ENCODE assay signal across 8 cellular contexts in genomic region chr6:1624071-1624847, GRCh38. TPM values are rescaled to one million over a fixed set of nuclear protein-coding genes. Genes with fewer than 3 reads are reported as not detected.
DNase-seq lines count a peak whose midpoint lies in the region; ATAC-seq and TF ChIP-seq lines count a peak whose summit lies in the region.

No MANE protein-coding gene starts in this region.

- no peak overlapping the region for H4K8ac ChIP-seq in mesendoderm (ENCODE audit: low read depth, low read length)

- H3K4me2 ChIP-seq in mesendoderm (ENCODE audit: low read length), result peak overlapping the region; percentile 52

- no peak overlapping the region for H3K27ac Mint-ChIP-seq in dendritic cell treated with granulocyte-macrophage colony-stimulating factor and Interleukin-4, amounts not matched to agents 40 ng/mL and 50 ng/mL, for 4 days

- peak overlapping the region; percentile 50 for H3K56ac ChIP-seq in mesendoderm (ENCODE audit: low read length)

- H3K36me3 ChIP-seq in A673 (ENCODE audit: insufficient read depth, low read length, poor library complexity, severe bottlenecking), result no peaks in the 10 kb centered on the region
- no peaks in the 10 kb centered on the region for H3K36me3 ChIP-seq in mesendoderm (ENCODE audit: control insufficient read depth, insufficient read depth, low read length)

- H3K36me3 Mint-ChIP-seq in dendritic cell treated with granulocyte-macrophage colony-stimulating factor and Interleukin-4, amounts not matched to agents 40 ng/mL and 50 ng/mL, for 4 days (ENCODE audit: low read depth), result no peaks in the 10 kb centered on the region

- no peak overlapping the region for H3K23ac ChIP-seq in mesendoderm (ENCODE audit: low read length)

- H3K79me2 ChIP-seq in mesendoderm (ENCODE audit: control insufficient read depth, insufficient read depth, low read length), result no peaks in the 10 kb centered on the region

- peak overlapping the region; percentile 28 for H3K9ac ChIP-seq in mesendoderm (ENCODE audit: low read length)

- H3K4me1 ChIP-seq in A673 (ENCODE audit: insufficient read depth, low read length, poor library complexity, severe bottlenecking) (peaks cover 14% of the 10 kb centered on the region), mesendoderm (ENCODE audit: control insufficient read depth, low read depth, low read length) (peaks cover 5% of the 10 kb centered on the region)

- H3K9me3 ChIP-seq in A673 (ENCODE audit: low read depth, low read length, poor library complexity, severe bottlenecking), result no peaks in the 10 kb centered on the region

- peak; percentile 79 for ATAC-seq in HG02610 (IDR thresholded peaks at IDR 0.05; ENCODE audit: unreplicated experiment)

- H3K4me3 ChIP-seq in A673 (ENCODE audit: low read depth, low read length, poor library complexity, severe bottlenecking), result peak overlapping the region; percentile 54
- no peak overlapping the region for H3K4me3 ChIP-seq in mesendoderm (ENCODE audit: low read length)

- no peak overlapping the region for H3K4ac ChIP-seq in mesendoderm (ENCODE audit: low read depth, low read length)

- BruUV-seq in A673 (replicated peaks; lab: Mats Ljungman, UMichigan), result no TSS peak

- no peak overlapping the region for H4K5ac ChIP-seq in mesendoderm (ENCODE audit: low read length)

- no peak overlapping the region for H2BK120ac ChIP-seq in mesendoderm (ENCODE audit: low read depth, low read length)

- WGBS in mesendoderm (ENCODE audit: extremely low coverage, insufficient coverage, low lambda C conversion rate), result no CpG with 5 or more reads among the region's 65 CpGs

- intact Hi-C loops in A673 (cut with micrococcal nuclease; ENCODE audit: unreplicated experiment), result no loop called here
- intact Hi-C loops in dendritic cell treated with granulocyte-macrophage colony-stimulating factor and Interleukin-4, amounts not matched to agents 40 ng/mL and 50 ng/mL, for 4 days (cut with micrococcal nuclease), result no loop called here

- H3K27me3 ChIP-seq in A673 (replicated peaks; ENCODE audit: insufficient read depth, low read depth, low read length, poor library complexity) (peaks cover 63% of the 10 kb centered on the region), mesendoderm (ENCODE audit: insufficient read depth, low read length, poor library complexity) (peaks cover 64% of the 10 kb centered on the region)

- DNase-seq in A673 (ENCODE audit: low spot score) (peak; percentile 45), mesendoderm (peak; percentile 30), ureter (ENCODE audit: low spot score) (no peak), C1 segment of cervical spinal cord (lab: John Stamatoyannopoulos, UW) (no peak), EL (no peak), SIG-M5 treated with dmso at 0.1 percent for 504 hours (lab: John Stamatoyannopoulos, UW; ENCODE audit: unreplicated experiment) (no peak)

- peak overlapping the region; percentile 36 for H3K18ac ChIP-seq in mesendoderm (ENCODE audit: low read length)

- H2BK5ac ChIP-seq in mesendoderm (ENCODE audit: low read length), result no peak overlapping the region

- no peaks in the 10 kb centered on the region for H3K9me3 Mint-ChIP-seq in dendritic cell treated with granulocyte-macrophage colony-stimulating factor and Interleukin-4, amounts not matched to agents 40 ng/mL and 50 ng/mL, for 4 days

- peak overlapping the region; percentile 78 for H3K4me3 Mint-ChIP-seq in dendritic cell treated with granulocyte-macrophage colony-stimulating factor and Interleukin-4, amounts not matched to agents 40 ng/mL and 50 ng/mL, for 4 days

- peaks cover 94% of the 10 kb centered on the region for H3K27me3 Mint-ChIP-seq in dendritic cell treated with granulocyte-macrophage colony-stimulating factor and Interleukin-4, amounts not matched to agents 40 ng/mL and 50 ng/mL, for 4 days

- no peak overlapping the region for H2BK15ac ChIP-seq in mesendoderm (replicated peaks; ENCODE audit: low read depth)

- H2AK5ac ChIP-seq in mesendoderm (ENCODE audit: low read length), result no peak overlapping the region

- POLR2A ChIA-PET in A673 (lab: Charles Lee; ENCODE audit: low non-redundant PET), result no interaction called here

- TF ChIP-seq CTCF in A673 (conservative IDR thresholded peaks at IDR 0.05; ENCODE audit: low read depth, low read length), result no peak

- H3K79me1 ChIP-seq in mesendoderm (ENCODE audit: low read length), result no peaks in the 10 kb centered on the region

- H3K4me1 Mint-ChIP-seq in dendritic cell treated with granulocyte-macrophage colony-stimulating factor and Interleukin-4, amounts not matched to agents 40 ng/mL and 50 ng/mL, for 4 days (ENCODE audit: low read depth), result peaks cover 20% of the 10 kb centered on the region

- H3K27ac ChIP-seq in A673 (ENCODE audit: low read depth, low read length, poor library complexity, severe bottlenecking) (no peak overlapping the region), mesendoderm (ENCODE audit: low read depth, low read length) (no peak overlapping the region)

- CTCF ChIA-PET in A673 (lab: Charles Lee), result interaction anchor here (0.6 to 1.2 kb wide), 3 partner anchors 63 to 480 kb away, joined by 3 to 11 read pairs (median 3); no protein-coding TSS in a partner anchor

RNA-seq across cellular contexts. Expression of gene FOXC1, which starts 14.5 kb away (rescaled TPM):
- 0.49 and 0.50 TPM in 2 replicates for total RNA-seq in A673 (2021)
- polyA plus RNA-seq in mesendoderm (2013, experiment 1 of 2), result 1.1 TPM
- 1.1 TPM for polyA plus RNA-seq in mesendoderm (2013, experiment 2 of 2)
- 41.9 TPM for total RNA-seq in ureter

Comparison
In these comparisons a context has a peak if more than half of its experiments do, and no peak if none do; other contexts are left out.
1. DNase-seq: peak in A673 (single experiment) and mesendoderm (single experiment); none in ureter (single experiment), C1 segment of cervical spinal cord (0 of 14), EL (single experiment) and SIG-M5 treated with dmso at 0.1 percent for 504 hours (single experiment).
2. RNA of gene FOXC1, which starts 14.5 kb away (total RNA-seq): 41.9 TPM in ureter (single experiment); 0.49 to 0.50 TPM in A673; every median in the first group is over 10 times any median in the second.